1 cellular context compared by ENCODE assay signal in genomic region chr6:3421145-3421544, GRCh38.
TF ChIP-seq lines count a peak whose summit lies in the region.

No MANE protein-coding gene starts in this region.

TF ChIP-seq in H1, 55 proteins besides CTCF, POLR2A, EP300 and RAD21:
- TF ChIP-seq EGR1 (IDR thresholded peaks at IDR 0.05; ENCODE audit: borderline replicate concordance, low read depth, low read length) (no peak), BRCA1 (IDR thresholded peaks at IDR 0.05; ENCODE audit: low read depth, low read length) (no peak), CHD1 (IDR thresholded peaks at IDR 0.05; ENCODE audit: low read depth, low read length) (no peak), TCF12 (IDR thresholded peaks at IDR 0.05; ENCODE audit: low read depth, low read length) (no peak), NRF1 (IDR thresholded peaks at IDR 0.05; ENCODE audit: low read depth, low read length) (no peak), USF2 (IDR thresholded peaks at IDR 0.05; ENCODE audit: low read length) (no peak), CEBPB (IDR thresholded peaks at IDR 0.05; ENCODE audit: low read depth, low read length) (no peak), GTF2F1 (IDR thresholded peaks at IDR 0.05; ENCODE audit: borderline replicate concordance, low read depth, low read length) (no peak), SRF (IDR thresholded peaks at IDR 0.05; ENCODE audit: low read depth, low read length) (no peak), FOSL1 (IDR thresholded peaks at IDR 0.05; ENCODE audit: insufficient read depth, low read depth, low read length) (no peak), RFX5 (IDR thresholded peaks at IDR 0.05; ENCODE audit: borderline replicate concordance, low read depth, low read length) (no peak), CHD7 (IDR thresholded peaks at IDR 0.05; ENCODE audit: insufficient replicate concordance, low read length) (no peak), BCL11A (IDR thresholded peaks at IDR 0.05; ENCODE audit: low read depth in 2 of 2, low read length in 2 of 2) (no peak), POLR2AphosphoS5 (IDR thresholded peaks at IDR 0.05; ENCODE audit: low read depth, low read length) (no peak), KDM4A (IDR thresholded peaks at IDR 0.05; ENCODE audit: low read depth, low read length, severe bottlenecking) (no peak), HDAC2 (IDR thresholded peaks at IDR 0.05; ENCODE audit: borderline replicate concordance in 1 of 2, low read depth in 2 of 2, low read length in 2 of 2) (no peak), SP2 (IDR thresholded peaks at IDR 0.05; ENCODE audit: low read length) (no peak), KDM5A (IDR thresholded peaks at IDR 0.05; ENCODE audit: low read length) (no peak), JUND (IDR thresholded peaks at IDR 0.05; ENCODE audit: low read length) (no peak)
